ENCODE assay signal across 19 cellular contexts in the genomic region with DNA sequence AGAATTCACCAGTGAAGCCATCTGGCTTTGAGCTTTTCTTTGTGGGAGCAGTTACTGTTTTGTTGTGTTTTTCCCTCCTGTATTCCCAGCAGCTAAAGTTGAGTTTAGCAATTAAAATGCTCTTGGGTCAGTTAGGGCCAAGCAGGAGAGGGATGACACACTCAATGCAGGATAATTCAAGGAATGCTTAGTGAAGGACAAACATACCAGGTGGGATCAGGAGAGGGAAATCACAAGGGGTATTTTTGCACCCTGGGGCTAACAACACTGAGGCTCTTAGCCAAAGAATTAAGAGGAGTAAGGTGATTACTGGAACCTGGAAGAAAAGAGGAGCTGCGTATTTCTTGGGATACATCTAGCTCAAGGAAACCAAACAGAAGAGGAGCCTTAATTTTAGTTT.
"Had no signal": no experiment of that assay in that cellular context is flagged by ENCODE, and none has a peak within 500 bp of the region (broad histone marks: within the 10 kb centered on the region; RNA-seq: fewer than 3 reads in every experiment).

No MANE protein-coding gene starts in this region.

- H3K27ac ChIP-seq: coronary artery, heart right ventricle, lower lobe of right lung, spleen, testis had no signal

- H3K4me1 ChIP-seq: lower lobe of right lung, spleen, testis had no signal

- H3K27me3 ChIP-seq: heart right ventricle, spleen, testis had no signal

- H3K4me3 ChIP-seq: coronary artery, heart right ventricle, lower lobe of right lung, spleen, testis had no signal

- H3K9me3 ChIP-seq: lower lobe of right lung, testis had no signal

- DNase-seq: activated B cell treated with CpG ODN at 0.5 μM for 24 hours; activated CD4-positive, alpha-beta T cell treated with anti-CD3 and anti-CD28 coated beads for 36 hours; activated CD4-positive, alpha-beta T cell treated with anti-CD3 and anti-CD28 coated beads, Interleukin-2, amount 50 U/mL, for 48 hours; activated naive CD4-positive, alpha-beta T cell treated with Interleukin-2 at 50 U/mL for 16 hours; activated naive CD8-positive, alpha-beta T cell treated with anti-CD3 and anti-CD28 coated beads for 36 hours; activated T-cell treated with anti-CD3 and anti-CD28 coated beads, Interleukin-2, amount 50 U/mL, for 48 hours; amniotic stem cell; cerebellar nuclear complex; foreskin fibroblast; heart right ventricle; lower lobe of right lung; naive B cell; spleen; stimulated activated CD4-positive, alpha-beta T cell treated with anti-CD3 and anti-CD28 coated beads, Interleukin-4, amount 100 ng/mL, for 1 hour; stimulated activated naive CD4-positive, alpha-beta T cell; T-helper 1 cell; testis had no signal

- ATAC-seq: activated CD4-positive, alpha-beta T cell treated with anti-CD3 and anti-CD28 coated beads for 36 hours; heart right ventricle; left lobe of liver; lower lobe of right lung had no signal

- H3K36me3 ChIP-seq: heart right ventricle, lower lobe of right lung, spleen had no signal
